15 cellular contexts compared by ENCODE assay signal in the genomic region with DNA sequence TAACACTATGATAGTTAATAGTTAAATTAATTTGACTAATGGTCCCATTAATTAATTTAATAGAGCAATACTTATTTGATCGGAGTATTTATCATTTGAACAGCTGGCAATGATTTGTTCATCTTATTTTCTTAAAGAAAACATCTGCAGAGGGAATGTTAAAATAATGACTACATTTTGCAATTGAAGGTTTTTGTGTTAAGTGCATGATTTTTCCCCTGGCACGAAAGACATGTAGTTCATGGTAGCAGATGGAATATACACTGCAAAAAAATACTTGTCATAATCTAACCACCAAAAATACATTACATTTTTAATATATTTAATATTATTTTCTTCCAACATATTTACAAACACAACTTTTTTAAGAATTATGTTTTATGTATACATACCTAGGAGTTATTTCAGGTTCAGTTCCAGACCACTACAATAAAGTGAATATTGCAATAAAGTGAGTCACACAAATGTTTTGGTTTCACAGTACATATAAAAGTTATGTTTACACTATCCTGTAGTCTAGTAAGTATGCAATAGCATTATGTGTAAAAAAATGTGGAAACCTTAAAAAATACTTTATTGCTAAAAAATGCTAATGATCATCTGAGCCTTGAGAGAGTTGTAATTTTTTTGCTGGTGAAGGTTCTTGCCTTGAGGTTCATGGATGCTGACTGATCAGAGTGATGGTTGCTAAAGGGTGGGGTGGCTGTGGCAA.
DNase-seq lines count a peak whose midpoint lies in the region; TF ChIP-seq lines count a peak whose summit lies in the region.
"Had no signal": no experiment of that assay in that cellular context is flagged by ENCODE, and none has a peak within 500 bp of the region (broad histone marks: within the 10 kb centered on the region; RNA-seq: fewer than 3 reads in every experiment).

No MANE protein-coding gene starts in this region.

- no peaks in the 10 kb centered on the region for H3K9me3 ChIP-seq in mesenchymal stem cell (ENCODE audit: control insufficient read depth, low read length)
- H3K9me3 ChIP-seq: SJCRH30, thoracic aorta had no signal

- H3K4ac ChIP-seq in mesenchymal stem cell (ENCODE audit: low read depth in 1 of 2, low read length in 2 of 2): no peak overlapping the region

- H3K36me3 ChIP-seq in mesenchymal stem cell (ENCODE audit: control insufficient read depth in 1 of 2, insufficient read depth in 2 of 2, low read depth in 1 of 2, low read length in 2 of 2): no peaks in the 10 kb centered on the region
- H3K36me3 ChIP-seq: SJCRH30, thoracic aorta had no signal

- H3K4me1 ChIP-seq in mesenchymal stem cell (ENCODE audit: control insufficient read depth, insufficient read depth, low read depth, low read length): no peaks in the 10 kb centered on the region
- H3K4me1 ChIP-seq: parathyroid adenoma had no signal

- H3K4me3 ChIP-seq in choroid plexus epithelial cell (ENCODE audit: low read depth, low read length) (no peak overlapping the region), mesenchymal stem cell (ENCODE audit: insufficient read depth in 1 of 2, low read depth in 1 of 2, low read length in 2 of 2) (no peak overlapping the region)
- H3K4me3 ChIP-seq: PC-9, SJCRH30, thoracic aorta had no signal

- no peak overlapping the region for H4K8ac ChIP-seq in mesenchymal stem cell (ENCODE audit: low read length)

- H2AFZ ChIP-seq in mesenchymal stem cell (ENCODE audit: low read depth, low read length): no peak overlapping the region
- H2AFZ ChIP-seq: parathyroid adenoma had no signal

- no peak overlapping the region for H4K91ac ChIP-seq in mesenchymal stem cell (ENCODE audit: low read length)

- TF ChIP-seq CTCF in AG09319 (IDR thresholded peaks at IDR 0.05; ENCODE audit: low read depth, low read length): no peak
- TF ChIP-seq CTCF in choroid plexus epithelial cell (conservative IDR thresholded peaks at IDR 0.05; ENCODE audit: low read depth, low read length): no peak

- H2BK5ac ChIP-seq in mesenchymal stem cell (ENCODE audit: low read depth, low read length, poor library complexity, severe bottlenecking): no peak overlapping the region

- H3K23ac ChIP-seq in mesenchymal stem cell (ENCODE audit: low read length in 2 of 2): no peak overlapping the region

- no peak overlapping the region for H2BK12ac ChIP-seq in mesenchymal stem cell (ENCODE audit: low read length in 2 of 2)

- H3K18ac ChIP-seq in mesenchymal stem cell (ENCODE audit: low read depth in 1 of 2, low read length in 2 of 2): no peak overlapping the region

- no peak overlapping the region for H3K27ac ChIP-seq in mesenchymal stem cell (ENCODE audit: low read length, poor library complexity, severe bottlenecking)
- no peak overlapping the region for H3K27ac ChIP-seq in substantia nigra (ENCODE audit: low read depth, low read length, poor library complexity, severe bottlenecking)
- H3K27ac ChIP-seq: parathyroid adenoma, PC-9, SJCRH30, thoracic aorta had no signal

- DNase-seq in AG09319 (ENCODE audit: extremely low read depth, low read depth) (peak; percentile 20), HCEC 1CT (peak; percentile 77), choroid plexus epithelial cell (ENCODE audit: low read depth) (peak; percentile 35), mesenchymal stem cell (peak; percentile 22), activated gamma-delta T cell (lab: John Stamatoyannopoulos, UW) (no peak), pons (ENCODE audit: low spot score) (no peak), substantia nigra (lab: John Stamatoyannopoulos, UW) (no peak)
- no peak for DNase-seq in activated T-cell treated with anti-CD3 and anti-CD28 coated beads, Interleukin-2, amount 50 U/mL, for 1 hour
- DNase-seq: activated CD8-positive, alpha-beta memory T cell treated with anti-CD3 and anti-CD28 coated beads, Interleukin-2, amount 50 U/mL, for 48 hours; NCI-H187; NCI-H226 had no signal

- H2AK5ac ChIP-seq in mesenchymal stem cell (ENCODE audit: low read length, severe bottlenecking): no peak overlapping the region

- no peak overlapping the region for H2BK120ac ChIP-seq in mesenchymal stem cell (ENCODE audit: low read depth, low read length)

- no peak overlapping the region for H3K9ac ChIP-seq in mesenchymal stem cell (ENCODE audit: low read length)
- H3K9ac ChIP-seq: parathyroid adenoma had no signal

- no peak overlapping the region for H3K4me2 ChIP-seq in mesenchymal stem cell (ENCODE audit: low read length, poor library complexity, severe bottlenecking)
- H3K4me2 ChIP-seq: PC-9 had no signal

- H3K27me3 ChIP-seq in mesenchymal stem cell (ENCODE audit: control insufficient read depth in 1 of 2, insufficient read depth in 1 of 2, low read length in 2 of 2): no peaks in the 10 kb centered on the region
- H3K27me3 ChIP-seq: SJCRH30 had no signal

- no peak overlapping the region for H3K14ac ChIP-seq in mesenchymal stem cell (ENCODE audit: low read length in 2 of 2)

- H3K79me1 ChIP-seq in mesenchymal stem cell (replicated peaks; ENCODE audit: low read length, poor library complexity, severe bottlenecking): no peaks in the 10 kb centered on the region

- H2BK15ac ChIP-seq in mesenchymal stem cell (ENCODE audit: low read depth, poor library complexity, severe bottlenecking): no peak overlapping the region

- no CpG with 5 or more reads among the region's 2 CpGs for WGBS in mesenchymal stem cell

Comparison
In these comparisons a context has a peak if more than half of its experiments do, and no peak if none do; other contexts are left out.
1. DNase-seq: peak in AG09319 (single experiment), HCEC 1CT (single experiment), choroid plexus epithelial cell (single experiment) and mesenchymal stem cell (single experiment); none in activated gamma-delta T cell (single experiment), activated T-cell treated with anti-CD3 and anti-CD28 coated beads, Interleukin-2, amount 50 U/mL, for 1 hour (single experiment), pons (single experiment) and substantia nigra (0 of 49).